Comparison of ENCODE assay signal across 8 cellular contexts in genomic region chr9:15306068-15306756, GRCh38. TPM values are rescaled to one million over a fixed set of nuclear protein-coding genes. Genes with fewer than 3 reads are reported as not detected.
DNase-seq lines count a peak whose midpoint lies in the region; ATAC-seq and TF ChIP-seq lines count a peak whose summit lies in the region.

No MANE protein-coding gene starts in this region.

- CTCF ChIA-PET in PC-3 (lab: Charles Lee) = interaction anchor here (0.6 kb wide), 1 partner anchor 28 kb away, joined by 4 read pairs; no protein-coding TSS in a partner anchor

- TF ChIP-seq CTCF in HL-60 (IDR thresholded peaks at IDR 0.05; ENCODE audit: insufficient read depth, low read length) (no peak), PC-3 (conservative IDR thresholded peaks at IDR 0.05; ENCODE audit: low read depth, low read length) (no peak)

- peak overlapping the region; percentile 48 for H3K4me3 ChIP-seq in HL-60 (replicated peaks; ENCODE audit: insufficient read depth, low read length)
- H3K4me3 ChIP-seq in PC-3 (ENCODE audit: low read length) = peak overlapping the region; percentile 91

- peak overlapping the region; percentile 57 for H3K9ac ChIP-seq in PC-3 (ENCODE audit: low read length)

- no peaks in the 10 kb centered on the region for H4K20me1 ChIP-seq in PC-3 (ENCODE audit: low read length)

- peaks cover 17% of the 10 kb centered on the region for H3K36me3 Mint-ChIP-seq in activated naive CD8-positive, alpha-beta T cell treated with anti-CD3 and anti-CD28 coated beads for 36 hours

- peak overlapping the region; percentile 92 for H3K4me2 ChIP-seq in PC-3 (ENCODE audit: low read length)

- H3K4me3 Mint-ChIP-seq in activated naive CD8-positive, alpha-beta T cell treated with anti-CD3 and anti-CD28 coated beads for 36 hours = peak overlapping the region; percentile 89

- POLR2A ChIA-PET in PC-3 (lab: Charles Lee; ENCODE audit: unreplicated experiment) = no interaction called here

- H3K4me1 ChIP-seq in PC-3 (ENCODE audit: insufficient read depth, low read length) = 0 out of 2 replicates have a peak, but pooled peaks cover 14% of the 10 kb centered on the region

- no peak overlapping the region for H3K27ac ChIP-seq in HL-60 (replicated peaks)
- no peak overlapping the region for H3K27ac ChIP-seq in PC-3 (ENCODE audit: low read length)

- no peaks in the 10 kb centered on the region for H3F3A ChIP-seq in PC-3 (ENCODE audit: low read length, unreplicated experiment)

- peaks cover 51% of the 10 kb centered on the region for H3K4me1 Mint-ChIP-seq in activated naive CD8-positive, alpha-beta T cell treated with anti-CD3 and anti-CD28 coated beads for 36 hours

- peaks cover 2% of the 10 kb centered on the region for H3K9me3 Mint-ChIP-seq in activated naive CD8-positive, alpha-beta T cell treated with anti-CD3 and anti-CD28 coated beads for 36 hours

- intact Hi-C loops in PC-3 (cut with micrococcal nuclease) = loop anchor here (2.0 kb wide), 1 partner anchor 117 kb away; the partner anchor contains the start of gene SNAPC3
- intact Hi-C loops in left ventricle myocardium superior (cut with micrococcal nuclease) = loop anchor here (10.0 kb wide), 1 partner anchor 119 kb away; the partner anchor contains the start of gene SNAPC3
- intact Hi-C loops in posterior cingulate gyrus (cut with DNase I) = loop anchor here (10.0 kb wide), 1 partner anchor 119 kb away; the partner anchor contains the start of gene SNAPC3

- H3K27me3 ChIP-seq in HL-60 (ENCODE audit: insufficient read depth, poor library complexity, severe bottlenecking) (no peaks in the 10 kb centered on the region), PC-3 (ENCODE audit: low read length) (no peaks in the 10 kb centered on the region)

- no peaks in the 10 kb centered on the region for H3K9me3 ChIP-seq in PC-3 (ENCODE audit: low read length)

- H3K27ac Mint-ChIP-seq in activated naive CD8-positive, alpha-beta T cell treated with anti-CD3 and anti-CD28 coated beads for 36 hours = peak overlapping the region; percentile 88

- DNase-seq in GM03348 (ENCODE audit: low spot score) (peak; percentile 57), HL-60 (ENCODE audit: low read depth in 1 of 2, low spot score in 1 of 2) (peak in 1 of 2 experiments; percentile 1), PC-3 (peak; percentile 51), left ventricle myocardium superior (peak; percentile 63), posterior cingulate gyrus (peak in 9 of 10 donors; percentile 19 to 87 (median 29))
- peak; percentile 51 for DNase-seq in activated naive CD8-positive, alpha-beta T cell treated with anti-CD3 and anti-CD28 coated beads for 36 hours

- H2AFZ ChIP-seq in PC-3 (ENCODE audit: low read length) = peak overlapping the region; percentile 83

- no peaks in the 10 kb centered on the region for H3K9me2 ChIP-seq in PC-3 (replicated peaks; ENCODE audit: low read length)

- H3K79me2 ChIP-seq in PC-3 (ENCODE audit: low read length) = no peaks in the 10 kb centered on the region

- no peaks in the 10 kb centered on the region for H3K27me3 Mint-ChIP-seq in activated naive CD8-positive, alpha-beta T cell treated with anti-CD3 and anti-CD28 coated beads for 36 hours

- no peaks in the 10 kb centered on the region for H3K36me3 ChIP-seq in PC-3 (ENCODE audit: low read depth, low read length)

- BruUV-seq in PC-3 (replicated peaks; lab: Mats Ljungman, UMichigan) = no TSS peak

- ATAC-seq in PC-3 (peak; percentile 25), left ventricle myocardium superior (peak; percentile 39), HG03439 (IDR thresholded peaks at IDR 0.05; ENCODE audit: unreplicated experiment) (no peak), HG02870 (IDR thresholded peaks at IDR 0.05; ENCODE audit: unreplicated experiment) (no peak)

RNA-seq across cellular contexts. Expression of gene TTC39B, which starts 0.8 kb away (rescaled TPM):
- total RNA-seq in PC-3 (2014; rRNA removed) (1.5 and 2.0 TPM in 2 replicates), left ventricle myocardium superior (1.4 TPM)
- 10 to 100 TPM; 16.2 to 17.3 TPM for total RNA-seq in activated naive CD8-positive, alpha-beta T cell treated with anti-CD3 and anti-CD28 coated beads for 36 hours

Comparison
In these comparisons a context has a peak if more than half of its experiments do, and no peak if none do; other contexts are left out.
1. ATAC-seq: peak in PC-3 (single experiment) and left ventricle myocardium superior (single experiment); none in HG03439 (single experiment) and HG02870 (single experiment).